Comparison of ENCODE assay signal across 10 cellular contexts in the genomic region with DNA sequence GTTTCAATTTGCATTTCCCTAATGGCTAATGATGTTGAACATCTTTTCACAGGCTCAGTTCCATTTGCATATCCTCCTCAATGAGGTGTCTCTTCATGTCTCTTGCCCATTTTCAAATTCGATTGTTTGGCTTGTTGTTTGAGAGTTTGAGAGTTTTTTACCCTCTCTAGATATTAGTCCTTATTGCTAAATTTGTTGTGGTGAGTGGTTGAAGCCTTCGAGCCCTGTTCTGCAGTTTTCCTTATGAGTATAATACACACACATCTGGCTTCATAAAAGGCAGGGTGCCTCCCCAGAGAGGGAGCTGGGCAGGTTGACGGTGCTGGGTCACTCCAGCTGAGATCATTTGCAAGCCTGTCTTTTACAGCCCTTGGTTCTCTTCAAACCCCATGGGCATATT.
A peak's percentile ranks its signal among the peaks of the same experiment; 100 is the strongest.
DNase-seq lines count a peak whose midpoint lies in the region; ATAC-seq and TF ChIP-seq lines count a peak whose summit lies in the region.
"Had no signal": no experiment of that assay in that cellular context is flagged by ENCODE, and none has a peak within 500 bp of the region (broad histone marks: within the 10 kb centered on the region; RNA-seq: fewer than 3 reads in every experiment).

No MANE protein-coding gene starts in this region.

- POLR2A ChIA-PET in CD8-positive, alpha-beta memory T cell (lab: Charles Lee) = interaction anchor here (0.6 to 1.0 kb wide), 3 partner anchors 17 to 64 kb away, joined by 3 read pairs; no protein-coding TSS in a partner anchor

- no peaks in the 10 kb centered on the region for H3K36me3 ChIP-seq in CD8-positive, alpha-beta memory T cell (ENCODE audit: insufficient read depth, low read length)
- no peaks in the 10 kb centered on the region for H3K36me3 ChIP-seq in heart left ventricle

- peak overlapping the region in 3 of 7 donors; percentile 13 to 78 (median 45) for H3K4me3 Mint-ChIP-seq in CD8-positive, alpha-beta memory T cell
- H3K4me3 Mint-ChIP-seq in progenitor cell of endocrine pancreas (ENCODE audit: low read depth) = no peak overlapping the region
- H3K4me3 Mint-ChIP-seq: neural crest cell had no signal

- H3K27me3 ChIP-seq in CD8-positive, alpha-beta memory T cell (ENCODE audit: insufficient read depth, low read length, poor library complexity, severe bottlenecking) = no peaks in the 10 kb centered on the region
- peaks cover 0 to 5% (median 0%) of the 10 kb centered on the region in 9 donors for H3K27me3 ChIP-seq in heart left ventricle

- WGBS in heart left ventricle, 4 donors = 73 to 80% (median 75%) methylated on average over 3 of the region's 3 CpGs

- no peak overlapping the region for H3K4me3 ChIP-seq in CD8-positive, alpha-beta memory T cell (ENCODE audit: low read length)
- no peak overlapping the region for H3K4me3 ChIP-seq in heart left ventricle

- peaks cover 28% of the 10 kb centered on the region for H3K4me1 ChIP-seq in CD8-positive, alpha-beta memory T cell (ENCODE audit: insufficient read depth, low read length)
- peaks cover 0 to 15% (median 0%) of the 10 kb centered on the region in 12 donors for H3K4me1 ChIP-seq in heart left ventricle

- TF ChIP-seq POLR2A in heart left ventricle (IDR thresholded peaks at IDR 0.05) = no peak

- CTCF ChIA-PET in CD8-positive, alpha-beta memory T cell (lab: Charles Lee) = interaction anchor here (1.7 kb wide), 1 partner anchor 65 kb away, joined by 7 read pairs; a partner anchor contains a TSS

- intact Hi-C loops in heart left ventricle (cut with DNase I) = no loop called here

- TF ChIP-seq CTCF in heart left ventricle (IDR thresholded peaks at IDR 0.05) (no peak), progenitor cell of endocrine pancreas (IDR thresholded peaks at IDR 0.05; ENCODE audit: unreplicated experiment) (no peak)

- H3K9me3 ChIP-seq in CD8-positive, alpha-beta memory T cell (ENCODE audit: low read length) = no peaks in the 10 kb centered on the region
- H3K9me3 ChIP-seq in heart left ventricle = no peaks in the 10 kb centered on the region

- H3K27ac ChIP-seq in CD8-positive, alpha-beta memory T cell (ENCODE audit: low read depth, low read length) = no peak overlapping the region
- no peak overlapping the region for H3K27ac ChIP-seq in heart left ventricle

- peaks cover 27 to 37% (median 30%) of the 10 kb centered on the region in 3 donors for H3K4me1 Mint-ChIP-seq in CD8-positive, alpha-beta memory T cell
- no peaks in the 10 kb centered on the region for H3K4me1 Mint-ChIP-seq in progenitor cell of endocrine pancreas (ENCODE audit: low read depth)

- no peaks in the 10 kb centered on the region for H3K9me3 Mint-ChIP-seq in CD8-positive, alpha-beta memory T cell
- H3K9me3 Mint-ChIP-seq in progenitor cell of endocrine pancreas (ENCODE audit: low read depth) = peaks cover 4% of the 10 kb centered on the region

- peaks cover 0 to 2% of the 10 kb centered on the region in 2 donors for H3K27me3 Mint-ChIP-seq in CD8-positive, alpha-beta memory T cell
- H3K27me3 Mint-ChIP-seq in progenitor cell of endocrine pancreas = peaks cover 47% of the 10 kb centered on the region

- no peak for DNase-seq in CD8-positive, alpha-beta memory T cell
- DNase-seq in heart left ventricle (no peak), NCI-H82 (lab: John Stamatoyannopoulos, UW) (no peak), progenitor cell of endocrine pancreas (ENCODE audit: low spot score, unreplicated experiment) (no peak), NCI-H1092 treated with DMSO at 0.1 percent for 48 hours (lab: John Stamatoyannopoulos, UW) (no peak)
- DNase-seq: trophoblast cell had no signal

- ATAC-seq in GM19035 (IDR thresholded peaks at IDR 0.05; ENCODE audit: unreplicated experiment) (peak; percentile 78), HG02759 (IDR thresholded peaks at IDR 0.05; ENCODE audit: unreplicated experiment) (peak; percentile 69), HG03571 (IDR thresholded peaks at IDR 0.05; ENCODE audit: unreplicated experiment) (peak; percentile 26), heart left ventricle (no peak)

- peak overlapping the region in 5 of 8 donors; percentile 15 to 84 (median 59) for H3K27ac Mint-ChIP-seq in CD8-positive, alpha-beta memory T cell
- H3K27ac Mint-ChIP-seq in progenitor cell of endocrine pancreas = no peak overlapping the region

- peaks cover 0 to 1% (median 0%) of the 10 kb centered on the region in 3 donors for H3K36me3 Mint-ChIP-seq in CD8-positive, alpha-beta memory T cell
- no peaks in the 10 kb centered on the region for H3K36me3 Mint-ChIP-seq in progenitor cell of endocrine pancreas (ENCODE audit: insufficient read depth)

Comparison
In these comparisons a context has a peak if more than half of its experiments do, and no peak if none do; other contexts are left out.
1. ATAC-seq: peak in GM19035 (single experiment), HG02759 (single experiment) and HG03571 (single experiment); none in heart left ventricle (0 of 4).